In the genomic region with DNA sequence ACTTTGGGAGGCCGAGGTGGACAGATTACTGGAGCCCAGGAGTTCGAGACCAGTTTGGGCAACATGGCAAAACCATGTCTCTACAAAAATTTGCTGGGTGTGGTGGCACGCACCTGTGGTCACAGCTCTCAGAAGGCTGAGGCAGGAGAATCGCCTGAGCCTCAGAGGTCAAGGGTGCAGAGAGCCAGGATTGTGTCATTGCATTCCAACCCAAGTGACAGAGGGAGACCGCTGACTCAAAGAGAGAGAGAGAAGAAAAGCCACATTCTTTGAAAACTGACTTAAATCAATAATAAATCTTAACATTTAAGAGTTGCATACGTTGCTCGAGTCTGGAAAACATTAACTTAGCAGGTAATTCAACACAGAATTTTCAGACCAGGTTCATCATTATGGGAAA, we compare ENCODE assay signal across 1 cellular context.
TF ChIP-seq lines count a peak whose summit lies in the region.

No MANE protein-coding gene starts in this region.

TF ChIP-seq in HCT116, 20 proteins besides CTCF, POLR2A, EP300 and RAD21:
- TF ChIP-seq EZH2 (IDR thresholded peaks at IDR 0.05) (no peak), ZNF274 (IDR thresholded peaks at IDR 0.05; ENCODE audit: low read depth, low read length) (no peak), SIN3A (IDR thresholded peaks at IDR 0.05; ENCODE audit: low read depth) (peak; percentile 39; the same call in 1 of the 2 replicates), FOSL1 (IDR thresholded peaks at IDR 0.05; ENCODE audit: low read depth) (peak; percentile 54), EZH2phosphoT487 (IDR thresholded peaks at IDR 0.05; ENCODE audit: borderline replicate concordance) (no peak), MAX (IDR thresholded peaks at IDR 0.05) (peak; percentile 41; the same call in 1 of the 2 replicates), ELF1 (IDR thresholded peaks at IDR 0.05; ENCODE audit: borderline replicate concordance, low read depth) (no peak), CBX3 (IDR thresholded peaks at IDR 0.05; ENCODE audit: low read depth) (peak; percentile 79), TCF7L2 (IDR thresholded peaks at IDR 0.05; ENCODE audit: borderline replicate concordance, extremely low read depth, insufficient read depth, insufficient read length) (no peak), CEBPB (IDR thresholded peaks at IDR 0.05; ENCODE audit: low read depth) (peak; percentile 84), JUND (IDR thresholded peaks at IDR 0.05) (peak; percentile 55), ZFX (IDR thresholded peaks at IDR 0.05) (no peak), POLR2AphosphoS5 (IDR thresholded peaks at IDR 0.05; ENCODE audit: low read depth, low read length) (no peak), EGR1 (IDR thresholded peaks at IDR 0.05; ENCODE audit: low read depth) (no peak), SP1 (IDR thresholded peaks at IDR 0.05; ENCODE audit: low read depth) (peak; percentile 68), YY1 (IDR thresholded peaks at IDR 0.05; ENCODE audit: extremely low read depth, insufficient replicate concordance, low read depth, low read length) (no peak)
- TF ChIP-seq, protein P1, sequence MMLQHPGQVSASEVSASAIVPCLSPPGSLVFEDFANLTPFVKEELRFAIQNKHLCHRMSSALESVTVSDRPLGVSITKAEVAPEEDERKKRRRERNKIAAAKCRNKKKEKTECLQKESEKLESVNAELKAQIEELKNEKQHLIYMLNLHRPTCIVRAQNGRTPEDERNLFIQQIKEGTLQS (IDR thresholded peaks at IDR 0.05): no peak
